14 cellular contexts compared by ENCODE assay signal in the genomic region with DNA sequence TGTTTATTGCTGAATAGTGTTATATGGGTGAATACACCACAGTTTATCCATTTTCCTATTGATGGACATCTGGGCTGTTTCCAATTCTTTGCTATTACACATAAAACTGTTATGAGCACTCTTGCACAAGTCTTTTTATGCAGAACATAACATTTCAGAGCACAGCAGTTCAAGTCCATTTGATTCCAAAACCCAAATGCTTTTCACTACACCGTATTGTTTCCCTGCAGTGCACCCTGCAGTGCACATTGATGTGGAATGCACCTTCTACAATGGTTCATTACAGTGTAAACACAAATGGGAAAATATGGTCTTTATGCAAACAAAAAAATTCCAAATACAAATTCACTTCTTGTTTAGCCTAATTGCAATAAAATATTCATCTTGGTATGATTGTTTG. TPM values are rescaled to one million over a fixed set of nuclear protein-coding genes. Genes with fewer than 3 reads are reported as not detected.
A peak's percentile ranks its signal among the peaks of the same experiment; 100 is the strongest.
DNase-seq lines count a peak whose midpoint lies in the region; ATAC-seq and TF ChIP-seq lines count a peak whose summit lies in the region.
"Had no signal": no experiment of that assay in that cellular context is flagged by ENCODE, and none has a peak within 500 bp of the region (broad histone marks: within the 10 kb centered on the region; RNA-seq: fewer than 3 reads in every experiment).

No MANE protein-coding gene starts in this region.

- no peak overlapping the region for H3K9ac ChIP-seq in endodermal cell (ENCODE audit: extremely low read depth, low read length, poor library complexity, severe bottlenecking)
- H3K9ac ChIP-seq: BLaER1 had no signal

- ATAC-seq in GM18517 (IDR thresholded peaks at IDR 0.05; ENCODE audit: unreplicated experiment) = no peak

- H3K27ac ChIP-seq in endodermal cell (ENCODE audit: low read depth, low read length) = no peak overlapping the region
- H3K27ac ChIP-seq: 22Rv1, BLaER1 had no signal

- no peaks in the 10 kb centered on the region for H3K9me3 ChIP-seq in endodermal cell (ENCODE audit: control insufficient read depth, low read length)
- H3K9me3 ChIP-seq: BLaER1 had no signal

- H3K36me3 Mint-ChIP-seq in endodermal cell (ENCODE audit: low read depth) = no peaks in the 10 kb centered on the region
- H3K36me3 Mint-ChIP-seq: CD4-positive, CD25-positive, alpha-beta regulatory T cell had no signal

- H3K9me3 Mint-ChIP-seq in endodermal cell = no peaks in the 10 kb centered on the region

- H3K27me3 Mint-ChIP-seq in endodermal cell (ENCODE audit: insufficient read depth) = peaks cover 6% of the 10 kb centered on the region

- DNase-seq in NCI-H146 (lab: John Stamatoyannopoulos, UW) (peak; percentile 65), NCI-H146 treated with DMSO at 0.1 percent for 48 hours (lab: John Stamatoyannopoulos, UW; ENCODE audit: unreplicated experiment) (no peak), NCI-H69 (lab: John Stamatoyannopoulos, UW) (peak; percentile 67), endodermal cell (peak; percentile 45), superior temporal gyrus (ENCODE audit: extremely low spot score) (peak; percentile 6), OCI-M2 (lab: John Stamatoyannopoulos, UW; ENCODE audit: unreplicated experiment) (no peak), DMS153 (lab: John Stamatoyannopoulos, UW) (no peak)
- DNase-seq: AML-193; CD4-positive, CD25-positive, alpha-beta regulatory T cell; H7 had no signal

- H3K4me3 Mint-ChIP-seq in endodermal cell = no peak overlapping the region
- H3K4me3 Mint-ChIP-seq: CD4-positive, CD25-positive, alpha-beta regulatory T cell had no signal

- no peaks in the 10 kb centered on the region for H3K36me3 ChIP-seq in endodermal cell (ENCODE audit: control insufficient read depth, insufficient read depth, low read length)
- H3K36me3 ChIP-seq: BLaER1 had no signal

- no peak for TF ChIP-seq CTCF in endodermal cell (conservative IDR thresholded peaks at IDR 0.05)

- H3K27me3 ChIP-seq in endodermal cell (ENCODE audit: control insufficient read depth, insufficient read depth, low read length, poor library complexity, severe bottlenecking) = no peaks in the 10 kb centered on the region
- H3K27me3 ChIP-seq: BLaER1 had no signal

- WGBS in endodermal cell (ENCODE audit: insufficient coverage in 1 of 2, insufficient read length in 1 of 2), 2 experiments = 17 to 54% methylated on average over 1 of the region's 1 CpG

- no peak overlapping the region for H3K4me3 ChIP-seq in endodermal cell (ENCODE audit: low read length)
- H3K4me3 ChIP-seq: BLaER1 had no signal

- peaks cover 35% of the 10 kb centered on the region for H3K4me1 Mint-ChIP-seq in endodermal cell

- no peak overlapping the region for H3K27ac Mint-ChIP-seq in endodermal cell
- H3K27ac Mint-ChIP-seq: CD4-positive, CD25-positive, alpha-beta regulatory T cell had no signal

- no peaks in the 10 kb centered on the region for H3K4me1 ChIP-seq in endodermal cell (ENCODE audit: control insufficient read depth, insufficient read depth, low read length)

RNA-seq across cellular contexts. Expression of gene SLC2A12, which starts 3.6 kb away (rescaled TPM):
- total RNA-seq in endodermal cell = 1 to 10 TPM; 2.7 to 2.8 TPM
- 8.3 TPM for polyA plus RNA-seq in endodermal cell (2013, experiment 1 of 2)
- 9.2 TPM for polyA plus RNA-seq in endodermal cell (2013, experiment 2 of 2)
- total RNA-seq: A673; CD4-positive, CD25-positive, alpha-beta regulatory T cell had no signal

Comparison
In these comparisons a context has a peak if more than half of its experiments do, and no peak if none do; other contexts are left out.
1. DNase-seq: peak in NCI-H146 (single experiment), NCI-H69 (single experiment), endodermal cell (single experiment) and superior temporal gyrus (single experiment); none in NCI-H146 treated with DMSO at 0.1 percent for 48 hours (single experiment), OCI-M2 (single experiment) and DMS153 (single experiment).